In genomic region chr2:180882959-180883358, GRCh38 we compare ENCODE assay signal across 33 cellular contexts.
"Had no signal": no experiment of that assay in that cellular context is flagged by ENCODE, and none has a peak within 500 bp of the region (broad histone marks: within the 10 kb centered on the region; RNA-seq: fewer than 3 reads in every experiment).

No MANE protein-coding gene starts in this region.

- H3K9me3 Mint-ChIP-seq: activated CD4-positive, alpha-beta memory T cell treated with anti-CD3 and anti-CD28 coated beads, Interleukin-2, amount 10 ng/mL, durations not matched to agents 7 days and 5 days; activated CD4-positive, alpha-beta T cell treated with anti-CD3 and anti-CD28 coated beads, Interleukin-2, amount 10 ng/mL, durations not matched to agents 7 days and 5 days; activated naive CD4-positive, alpha-beta T cell treated with anti-CD3 and anti-CD28 coated beads, Interleukin-2, amount 10 ng/mL, durations not matched to agents 7 days and 5 days; activated naive CD8-positive, alpha-beta T cell treated with anti-CD3 and anti-CD28 coated beads, Interleukin-2, amount 10 ng/mL, durations not matched to agents 7 days and 5 days; endodermal cell had no signal

- H3K9me3 ChIP-seq: gastrocnemius medialis had no signal

- FAIRE-seq: TTC549 had no signal

- H3K27ac Mint-ChIP-seq: activated CD4-positive, alpha-beta memory T cell treated with anti-CD3 and anti-CD28 coated beads, Interleukin-2, amount 10 ng/mL, durations not matched to agents 7 days and 5 days; activated CD4-positive, alpha-beta T cell treated with anti-CD3 and anti-CD28 coated beads, Interleukin-2, amount 10 ng/mL, durations not matched to agents 7 days and 5 days; activated naive CD4-positive, alpha-beta T cell treated with anti-CD3 and anti-CD28 coated beads, Interleukin-2, amount 10 ng/mL, durations not matched to agents 7 days and 5 days; activated naive CD4-positive, alpha-beta T cell treated with anti-CD3 and anti-CD28 coated beads, Interleukin-2, amount 50 U/mL, for 72 hours; activated naive CD8-positive, alpha-beta T cell treated with anti-CD3 and anti-CD28 coated beads, Interleukin-2, amount 10 ng/mL, durations not matched to agents 7 days and 5 days; activated T-cell treated with anti-CD3 and anti-CD28 coated beads, Interleukin-2, amount 50 U/mL, for 24 hours; activated T-cell treated with anti-CD3 and anti-CD28 coated beads, Interleukin-2, amount 50 U/mL, for 72 hours; brain; dendritic cell treated with granulocyte-macrophage colony-stimulating factor and Interleukin-4, amounts not matched to agents 40 ng/mL and 50 ng/mL, for 4 days; endodermal cell; WTC11 had no signal

- H3K4me1 Mint-ChIP-seq: activated CD4-positive, alpha-beta memory T cell treated with anti-CD3 and anti-CD28 coated beads, Interleukin-2, amount 10 ng/mL, durations not matched to agents 7 days and 5 days; activated CD4-positive, alpha-beta T cell treated with anti-CD3 and anti-CD28 coated beads, Interleukin-2, amount 10 ng/mL, durations not matched to agents 7 days and 5 days; activated naive CD4-positive, alpha-beta T cell treated with anti-CD3 and anti-CD28 coated beads, Interleukin-2, amount 10 ng/mL, durations not matched to agents 7 days and 5 days; activated naive CD8-positive, alpha-beta T cell treated with anti-CD3 and anti-CD28 coated beads, Interleukin-2, amount 10 ng/mL, durations not matched to agents 7 days and 5 days; brain; endodermal cell; WTC11 had no signal

- H3K27ac ChIP-seq: ascending aorta, breast epithelium, cardiac muscle cell, coronary artery, dorsolateral prefrontal cortex, esophagus muscularis mucosa, foreskin keratinocyte, gastrocnemius medialis, VCaP had no signal

- ATAC-seq: activated naive CD4-positive, alpha-beta T cell treated with anti-CD3 and anti-CD28 coated beads, Interleukin-2, amount 50 U/mL, for 72 hours; activated T-cell treated with anti-CD3 and anti-CD28 coated beads, Interleukin-2, amount 50 U/mL, for 72 hours; foreskin keratinocyte; gastrocnemius medialis; WTC11 had no signal

- H3K4me3 Mint-ChIP-seq: activated CD4-positive, alpha-beta memory T cell treated with anti-CD3 and anti-CD28 coated beads, Interleukin-2, amount 10 ng/mL, durations not matched to agents 7 days and 5 days; activated CD4-positive, alpha-beta T cell treated with anti-CD3 and anti-CD28 coated beads, Interleukin-2, amount 10 ng/mL, durations not matched to agents 7 days and 5 days; activated naive CD4-positive, alpha-beta T cell treated with anti-CD3 and anti-CD28 coated beads, Interleukin-2, amount 10 ng/mL, durations not matched to agents 7 days and 5 days; activated naive CD8-positive, alpha-beta T cell treated with anti-CD3 and anti-CD28 coated beads, Interleukin-2, amount 10 ng/mL, durations not matched to agents 7 days and 5 days; activated T-cell treated with anti-CD3 and anti-CD28 coated beads, Interleukin-2, amount 50 U/mL, for 24 hours; activated T-cell treated with anti-CD3 and anti-CD28 coated beads, Interleukin-2, amount 50 U/mL, for 72 hours; brain; dendritic cell treated with granulocyte-macrophage colony-stimulating factor and Interleukin-4, amounts not matched to agents 40 ng/mL and 50 ng/mL, for 4 days; endodermal cell; WTC11 had no signal

- H3K36me3 Mint-ChIP-seq: activated naive CD4-positive, alpha-beta T cell treated with anti-CD3 and anti-CD28 coated beads, Interleukin-2, amount 10 ng/mL, durations not matched to agents 7 days and 5 days; activated naive CD8-positive, alpha-beta T cell treated with anti-CD3 and anti-CD28 coated beads, Interleukin-2, amount 10 ng/mL, durations not matched to agents 7 days and 5 days; brain; WTC11 had no signal

- H3K27me3 ChIP-seq: ascending aorta, breast epithelium, cardiac muscle cell, dorsolateral prefrontal cortex, esophagus muscularis mucosa, foreskin keratinocyte, gastrocnemius medialis had no signal

- H3K4me1 ChIP-seq: ascending aorta, breast epithelium, esophagus muscularis mucosa, foreskin keratinocyte, gastrocnemius medialis had no signal

- DNase-seq: activated CD4-positive, alpha-beta memory T cell treated with anti-CD3 and anti-CD28 coated beads, Interleukin-2, amount 10 ng/mL, durations not matched to agents 7 days and 5 days; activated CD4-positive, alpha-beta T cell treated with anti-CD3 and anti-CD28 coated beads for 1 hour; activated CD4-positive, alpha-beta T cell treated with anti-CD3 and anti-CD28 coated beads for 4 hours; activated CD4-positive, alpha-beta T cell treated with anti-CD3 and anti-CD28 coated beads, Interleukin-2, amount 10 ng/mL, durations not matched to agents 7 days and 5 days; activated CD4-positive, alpha-beta T cell treated with anti-CD3 and anti-CD28 coated beads, Interleukin-2, amount 50 U/mL, for 4 hours; activated CD8-positive, alpha-beta memory T cell treated with anti-CD3 and anti-CD28 coated beads, Interleukin-2, amount 50 U/mL, for 48 hours; activated gamma-delta T cell; activated naive CD4-positive, alpha-beta T cell; activated naive CD4-positive, alpha-beta T cell treated with anti-CD3 and anti-CD28 coated beads, Interleukin-2, amount 10 ng/mL, durations not matched to agents 7 days and 5 days; activated naive CD8-positive, alpha-beta T cell treated with anti-CD3 and anti-CD28 coated beads, Interleukin-2, amount 10 ng/mL, durations not matched to agents 7 days and 5 days; activated T-cell treated with anti-CD3 and anti-CD28 coated beads for 4 hours; activated T-cell treated with anti-CD3 and anti-CD28 coated beads, Interleukin-2, amount 50 U/mL, for 24 hours; activated T-cell treated with anti-CD3 and anti-CD28 coated beads, Interleukin-2, amount 50 U/mL, for 72 hours; central memory CD4-positive, alpha-beta T cell; cerebellar nuclear complex; dorsolateral prefrontal cortex; effector memory CD4-positive, alpha-beta T cell; endodermal cell; foreskin keratinocyte; gastrocnemius medialis; glutamatergic neuron; T-helper 2 cell had no signal

- H3K36me3 ChIP-seq: ascending aorta, breast epithelium, cardiac muscle cell, esophagus muscularis mucosa, gastrocnemius medialis had no signal

- H3K4me3 ChIP-seq: ascending aorta, breast epithelium, cardiac muscle cell, coronary artery, dorsolateral prefrontal cortex, esophagus muscularis mucosa, gastrocnemius medialis had no signal

- H3K27me3 Mint-ChIP-seq: activated naive CD4-positive, alpha-beta T cell treated with anti-CD3 and anti-CD28 coated beads, Interleukin-2, amount 10 ng/mL, durations not matched to agents 7 days and 5 days; dendritic cell treated with granulocyte-macrophage colony-stimulating factor and Interleukin-4, amounts not matched to agents 40 ng/mL and 50 ng/mL, for 4 days had no signal
